ENCODE assay signal across 13 cellular contexts in the genomic region with DNA sequence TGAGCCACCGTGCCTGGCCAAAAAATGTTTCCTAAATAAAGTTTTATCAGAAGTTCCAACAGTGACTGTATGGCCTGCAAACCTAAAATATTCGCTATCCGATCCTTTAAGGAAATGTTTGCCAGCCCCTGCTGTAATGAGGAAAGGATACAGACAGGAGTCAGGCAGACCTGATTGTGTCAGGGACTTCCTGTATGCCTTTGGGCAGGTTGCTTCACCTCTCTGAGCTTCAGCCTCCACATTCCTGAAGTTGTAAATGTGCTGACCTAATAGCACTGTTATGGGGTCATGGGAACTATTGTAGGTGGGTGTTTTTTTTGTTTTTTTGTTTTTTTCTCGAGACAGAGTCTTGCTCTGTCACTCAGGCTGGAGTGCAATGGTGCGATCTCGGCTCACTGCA. TPM values are rescaled to one million over a fixed set of nuclear protein-coding genes. Genes with fewer than 3 reads are reported as not detected.
"Had no signal": no experiment of that assay in that cellular context is flagged by ENCODE, and none has a peak within 500 bp of the region (broad histone marks: within the 10 kb centered on the region; RNA-seq: fewer than 3 reads in every experiment).

No MANE protein-coding gene starts in this region.

- H3K4me3 ChIP-seq: dorsolateral prefrontal cortex, esophagus muscularis mucosa, left lung, upper lobe of right lung had no signal

- H3K27ac ChIP-seq: esophagus muscularis mucosa, left lung, upper lobe of right lung had no signal

- H3K36me3 ChIP-seq: upper lobe of right lung had no signal

- ATAC-seq: left lung; natural killer cell treated with Interleukin-12 subunit alpha and Interleukin-12 subunit beta and Interleukin-15 and Interleukin-18, amount 100 ng/mL, for 72 hours; T-cell; upper lobe of right lung had no signal

- H3K9me3 ChIP-seq: upper lobe of right lung had no signal

- H3K36me3 Mint-ChIP-seq: natural killer cell treated with Interleukin-12 subunit alpha and Interleukin-12 subunit beta and Interleukin-15 and Interleukin-18, amount 100 ng/mL, for 72 hours had no signal

- H3K9me3 Mint-ChIP-seq: natural killer cell treated with Interleukin-12 subunit alpha and Interleukin-12 subunit beta and Interleukin-15 and Interleukin-18, amount 100 ng/mL, for 72 hours; T-cell had no signal

- H3K27ac Mint-ChIP-seq: activated naive CD8-positive, alpha-beta T cell; natural killer cell treated with Interleukin-12 subunit alpha and Interleukin-12 subunit beta and Interleukin-15 and Interleukin-18, amount 100 ng/mL, for 72 hours; T-cell had no signal

- H3K4me3 Mint-ChIP-seq: activated naive CD8-positive, alpha-beta T cell; natural killer cell treated with Interleukin-12 subunit alpha and Interleukin-12 subunit beta and Interleukin-15 and Interleukin-18, amount 100 ng/mL, for 72 hours; T-cell had no signal

- DNase-seq: activated CD4-positive, CD25-positive, alpha-beta regulatory T cell; activated effector memory CD4-positive, alpha-beta T cell treated with Interleukin-2 at 50 U/mL for 16 hours; dorsolateral prefrontal cortex; head of caudate nucleus; left lung; stimulated activated CD4-positive, alpha-beta T cell treated with anti-CD3 and anti-CD28 coated beads, Interleukin-12 subunit alpha, Interleukin-12 subunit beta, amount 100 ng/mL, for 4 hours; stimulated activated naive CD4-positive, alpha-beta T cell treated with Interleukin-2 at 50 U/mL for 16 hours; T-cell; upper lobe of right lung had no signal

- H3K27me3 Mint-ChIP-seq: activated naive CD8-positive, alpha-beta T cell; natural killer cell treated with Interleukin-12 subunit alpha and Interleukin-12 subunit beta and Interleukin-15 and Interleukin-18, amount 100 ng/mL, for 72 hours; T-cell had no signal

- H3K27me3 ChIP-seq: dorsolateral prefrontal cortex, esophagus muscularis mucosa, left lung, upper lobe of right lung had no signal

RNA-seq across cellular contexts. Expression of a gene that starts 15.3 kb away (rescaled TPM):
- total RNA-seq: osteoblast had no signal
